Comparison of ENCODE assay signal across 11 cellular contexts in genomic region chr12:47268501-47269459, GRCh38.
A peak's percentile ranks its signal among the peaks of the same experiment; 100 is the strongest.
DNase-seq lines count a peak whose midpoint lies in the region; ATAC-seq and TF ChIP-seq lines count a peak whose summit lies in the region.
"Had no signal": no experiment of that assay in that cellular context is flagged by ENCODE, and none has a peak within 500 bp of the region (broad histone marks: within the 10 kb centered on the region; RNA-seq: fewer than 3 reads in every experiment).

No MANE protein-coding gene starts in this region.

- POLR2A ChIA-PET in RWPE1 (lab: Yijun Ruan, JAX; ENCODE audit: low non-redundant PET), result no interaction called here

- H3K27me3 Mint-ChIP-seq in activated T-cell treated with anti-CD3 and anti-CD28 coated beads, Interleukin-2, amount 50 U/mL, for 4 hours (ENCODE audit: low read depth), result no peaks in the 10 kb centered on the region

- peak; percentile 21 to 28 for ATAC-seq in activated T-cell treated with anti-CD3 and anti-CD28 coated beads, Interleukin-2, amount 50 U/mL, for 4 hours
- peak; percentile 77 for ATAC-seq in HG02938 (IDR thresholded peaks at IDR 0.05; ENCODE audit: unreplicated experiment)
- peak; percentile 37 for ATAC-seq in stimulated activated naive CD8-positive, alpha-beta T cell treated with anti-CD3 and anti-CD28 coated beads, Interleukin-15, Interleukin-2, amounts not matched to agents 100 U/mL and 50 U/mL, for 24 hours

- no peak for DNase-seq in activated T-cell treated with anti-CD3 and anti-CD28 coated beads, Interleukin-2, amount 50 U/mL, for 4 hours
- DNase-seq in activated T-cell treated with anti-CD3 and anti-CD28 coated beads for 4 hours (no peak), RWPE1 (ENCODE audit: low spot score) (no peak), iPS-NIHi7 (ENCODE audit: extremely low spot score) (no peak), DMS53 treated with DMSO at 0.1 percent for 48 hours (lab: John Stamatoyannopoulos, UW; ENCODE audit: unreplicated experiment) (no peak)
- no peak for DNase-seq in stimulated activated naive CD8-positive, alpha-beta T cell treated with anti-CD3 and anti-CD28 coated beads, Interleukin-15, Interleukin-2, amounts not matched to agents 100 U/mL and 50 U/mL, for 24 hours
- no peak for DNase-seq in stimulated activated CD4-positive, alpha-beta T cell treated with anti-CD3 and anti-CD28 coated beads, Interleukin-1b, Interleukin-23, amount 100 ng/mL, for 48 hours
- DNase-seq: activated gamma-delta T cell had no signal

- CTCF ChIA-PET in RWPE1 (lab: Yijun Ruan, JAX), result interaction anchor here (0.6 kb wide), 2 partner anchors 25 to 27 kb away, joined by 3 to 4 read pairs; no protein-coding TSS in a partner anchor

- H3K9me3 Mint-ChIP-seq in activated T-cell treated with anti-CD3 and anti-CD28 coated beads, Interleukin-2, amount 50 U/mL, for 4 hours, result peaks cover 6% of the 10 kb centered on the region
- H3K9me3 Mint-ChIP-seq: type B pancreatic cell had no signal

- peak overlapping the region; percentile 78 for H3K27ac ChIP-seq in RWPE1
- H3K27ac ChIP-seq: HL-60 had no signal

- H3K36me3 Mint-ChIP-seq in activated T-cell treated with anti-CD3 and anti-CD28 coated beads, Interleukin-2, amount 50 U/mL, for 4 hours (ENCODE audit: insufficient read depth), result peaks cover 4% of the 10 kb centered on the region
- H3K36me3 Mint-ChIP-seq: type B pancreatic cell had no signal

- no peak overlapping the region for H3K4me3 Mint-ChIP-seq in activated T-cell treated with anti-CD3 and anti-CD28 coated beads, Interleukin-2, amount 50 U/mL, for 4 hours
- H3K4me3 Mint-ChIP-seq: type B pancreatic cell had no signal

- peaks cover 76% of the 10 kb centered on the region for H3K4me1 Mint-ChIP-seq in activated T-cell treated with anti-CD3 and anti-CD28 coated beads, Interleukin-2, amount 50 U/mL, for 4 hours (ENCODE audit: low read depth)

- no peak for TF ChIP-seq CTCF in RWPE1 (conservative IDR thresholded peaks at IDR 0.05; ENCODE audit: low read depth)

Comparison
In these comparisons a context has a peak if more than half of its experiments do, and no peak if none do; other contexts are left out.
1. ATAC-seq: peak in every context shown above with its lines; median percentile 77 in HG02938; 37 in stimulated activated naive CD8-positive, alpha-beta T cell treated with anti-CD3 and anti-CD28 coated beads, Interleukin-15, Interleukin-2, amounts not matched to agents 100 U/mL and 50 U/mL, for 24 hours; 24 in activated T-cell treated with anti-CD3 and anti-CD28 coated beads, Interleukin-2, amount 50 U/mL, for 4 hours.